In the genomic region with DNA sequence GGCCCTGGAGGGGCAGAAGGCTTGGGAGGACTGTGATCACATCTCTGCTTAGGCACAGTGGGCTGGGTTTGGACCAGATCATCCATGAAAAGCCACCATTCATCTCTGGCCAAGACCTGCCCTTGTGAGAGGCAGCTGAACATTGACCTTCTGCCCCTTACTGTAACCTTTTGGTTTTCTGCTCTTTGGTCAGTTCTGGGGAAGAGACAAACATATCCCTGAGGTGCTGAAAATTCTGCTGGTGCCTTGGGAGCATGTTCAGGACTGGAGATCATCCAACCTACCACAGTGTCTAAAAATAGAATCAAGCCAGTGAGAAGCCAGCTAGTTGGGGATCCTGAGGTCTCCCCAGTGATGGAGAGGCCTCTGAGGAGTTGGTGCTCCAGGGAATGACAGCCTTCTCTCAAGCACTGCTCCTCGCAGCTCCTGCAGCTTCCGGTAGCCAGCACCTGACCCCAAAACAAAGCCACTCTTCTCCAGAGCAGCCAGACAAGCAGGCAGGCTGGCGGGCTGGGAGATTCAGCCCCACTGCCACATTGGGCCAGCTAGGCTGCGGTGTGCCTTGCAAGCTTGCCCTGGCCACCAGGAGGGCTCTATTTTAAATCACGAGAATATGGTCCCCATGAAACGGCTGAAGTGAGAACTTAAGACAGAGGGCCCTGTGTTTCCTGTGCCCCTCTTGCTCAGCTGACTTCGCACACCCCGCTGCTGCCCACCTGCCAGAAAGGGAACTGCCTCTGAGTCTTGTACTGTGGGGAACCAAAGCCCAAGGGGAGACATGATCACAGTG, we compare ENCODE assay signal across 1 cellular context.
TF ChIP-seq lines count a peak whose summit lies in the region.

No MANE protein-coding gene starts in this region.

TF ChIP-seq in A549, 52 proteins besides CTCF, POLR2A, EP300 and RAD21 (continued from another document):
- TF ChIP-seq, protein P1, sequence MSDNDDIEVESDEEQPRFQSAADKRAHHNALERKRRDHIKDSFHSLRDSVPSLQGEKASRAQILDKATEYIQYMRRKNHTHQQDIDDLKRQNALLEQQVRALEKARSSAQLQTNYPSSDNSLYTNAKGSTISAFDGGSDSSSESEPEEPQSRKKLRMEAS (IDR thresholded peaks at IDR 0.05), result no peak
- TF ChIP-seq BHLHE40 (IDR thresholded peaks at IDR 0.05; ENCODE audit: low read depth, low read length) (no peak), FOSB (CRISPR knock-in tag; IDR thresholded peaks at IDR 0.05) (no peak), HOXB13 (CRISPR knock-in tag; IDR thresholded peaks at IDR 0.05; ENCODE audit: low read depth) (no peak), RCOR1 (IDR thresholded peaks at IDR 0.05; ENCODE audit: low read depth, low read length) (no peak), SREBF2 (IDR thresholded peaks at IDR 0.05) (no peak), JUN (IDR thresholded peaks at IDR 0.05) (no peak)
TF ChIP-seq in A549: peak in this region for 0.
